Comparison of ENCODE assay signal across 9 cellular contexts in genomic region chr3:136042608-136043221, GRCh38.
DNase-seq lines count a peak whose midpoint lies in the region; ATAC-seq, FAIRE-seq and TF ChIP-seq lines count a peak whose summit lies in the region.
"Had no signal": no experiment of that assay in that cellular context is flagged by ENCODE, and none has a peak within 500 bp of the region (broad histone marks: within the 10 kb centered on the region; RNA-seq: fewer than 3 reads in every experiment).

No MANE protein-coding gene starts in this region.

- H3K36me3 ChIP-seq in hepatocyte (replicated peaks; ENCODE audit: insufficient read depth, low read depth) (no peaks in the 10 kb centered on the region), testis (ENCODE audit: low read depth, missing control alignments) (no peaks in the 10 kb centered on the region)

- TF ChIP-seq CTCF in hepatocyte (IDR thresholded peaks at IDR 0.05; ENCODE audit: poor library complexity), result peak; percentile 76
- TF ChIP-seq CTCF in testis (IDR thresholded peaks at IDR 0.05), result peak in 2 of 3 experiments; percentile 27 to 48

- intact Hi-C loops in testis (cut with DNase I; ENCODE audit: low total_unique reads), result loop anchor here (10.0 kb wide), 1 partner anchor 138 kb away; no protein-coding TSS in a partner anchor

- TF ChIP-seq POLR2A in GM12892 (IDR thresholded peaks at IDR 0.05; ENCODE audit: low read depth, low read length) (no peak), testis (IDR thresholded peaks at IDR 0.05) (no peak)

- no peaks in the 10 kb centered on the region for H3K79me2 ChIP-seq in hepatocyte

- WGBS in hepatocyte (ENCODE audit: low lambda C conversion rate, missing lambda C conversion rate), result 82% methylated on average over 7 of the region's 7 CpGs
- WGBS in testis, 2 donors, result 75 to 79% methylated on average over 7 of the region's 7 CpGs

- DNase-seq in GM12892 (ENCODE audit: insufficient read length) (peak; percentile 9), NCI-H2107 (lab: John Stamatoyannopoulos, UW) (peak; percentile 30), amniotic stem cell (lab: John Stamatoyannopoulos, UW) (peak; percentile 64), hepatocyte (ENCODE audit: low spot score) (peak; percentile 68), testis (no peak)
- no peak for DNase-seq in activated CD4-positive, alpha-beta T cell treated with anti-CD3 and anti-CD28 coated beads for 1 hour

- H3K4me1 ChIP-seq in hepatocyte (ENCODE audit: insufficient read depth), result no peaks in the 10 kb centered on the region
- H3K4me1 ChIP-seq in testis, result no peaks in the 10 kb centered on the region

- FAIRE-seq in A204.1 (lab: Jason Lieb, UNC) (peak; percentile 93), GM12892 (lab: Jason Lieb, UNC) (no peak)
- FAIRE-seq: colon had no signal

- H3K9me3 ChIP-seq in hepatocyte (ENCODE audit: low read depth) (no peaks in the 10 kb centered on the region), testis (no peaks in the 10 kb centered on the region)

- H3K27ac ChIP-seq in hepatocyte (no peak overlapping the region), testis (no peak overlapping the region)

- H3K4me3 ChIP-seq in hepatocyte (no peak overlapping the region), testis (no peak overlapping the region)

- no peak for ATAC-seq in HG03520 (IDR thresholded peaks at IDR 0.05; ENCODE audit: unreplicated experiment)

- H3K4me2 ChIP-seq in hepatocyte, result no peak overlapping the region

- no peaks in the 10 kb centered on the region for H4K20me1 ChIP-seq in hepatocyte (ENCODE audit: insufficient read depth, poor library complexity, severe bottlenecking)

- no peak overlapping the region for H2AFZ ChIP-seq in hepatocyte

- no peaks in the 10 kb centered on the region for H3K27me3 ChIP-seq in hepatocyte
- no peaks in the 10 kb centered on the region for H3K27me3 ChIP-seq in testis

- no peaks in the 10 kb centered on the region for H3K9me2 ChIP-seq in hepatocyte (replicated peaks; ENCODE audit: insufficient read depth)

Comparison
In these comparisons a context has a peak if more than half of its experiments do, and no peak if none do; other contexts are left out.
1. DNase-seq: peak in GM12892 (single experiment), NCI-H2107 (single experiment), amniotic stem cell (single experiment) and hepatocyte (single experiment); none in testis (single experiment) and activated CD4-positive, alpha-beta T cell treated with anti-CD3 and anti-CD28 coated beads for 1 hour (single experiment).